Comparison of ENCODE assay signal across 8 cellular contexts in the genomic region with DNA sequence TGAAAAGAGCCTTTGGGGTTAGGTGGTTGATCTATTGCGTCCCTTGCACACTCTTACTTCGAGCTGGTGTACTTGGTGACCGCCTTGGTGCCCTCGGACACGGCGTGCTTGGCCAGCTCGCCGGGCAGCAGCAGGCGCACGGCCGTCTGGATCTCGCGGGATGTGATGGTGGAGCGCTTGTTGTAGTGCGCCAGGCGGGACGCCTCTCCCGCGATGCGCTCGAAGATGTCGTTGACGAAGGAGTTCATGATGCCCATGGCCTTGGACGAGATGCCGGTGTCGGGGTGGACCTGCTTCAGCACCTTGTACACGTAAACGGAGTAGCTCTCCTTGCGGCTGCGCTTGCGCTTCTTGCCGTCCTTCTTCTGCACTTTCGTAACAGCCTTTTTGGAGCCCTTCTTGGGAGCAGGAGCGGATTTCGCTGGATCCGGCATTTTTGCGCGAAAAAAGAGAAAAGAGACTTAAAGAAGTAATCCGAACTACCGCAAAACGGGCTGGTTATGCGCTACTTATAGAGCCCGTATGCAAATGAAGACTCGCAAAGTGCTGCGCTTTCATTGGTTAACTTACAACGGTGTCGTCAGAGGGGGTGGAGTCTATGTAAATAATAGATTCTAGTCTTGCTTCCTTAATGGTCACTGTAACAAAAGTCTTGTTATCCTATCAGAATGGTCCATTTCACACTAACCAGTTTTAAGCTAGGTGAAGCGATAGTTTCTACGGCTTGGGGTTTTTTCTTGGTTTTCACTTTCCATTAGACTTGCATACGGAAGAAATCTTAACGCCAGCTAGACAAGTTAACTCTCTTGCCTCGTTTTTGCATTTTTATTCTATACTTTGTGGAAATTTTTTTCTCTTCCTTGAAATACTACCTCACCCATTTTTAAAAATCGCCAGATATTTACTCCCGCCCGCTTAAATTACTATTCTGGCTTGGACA. TPM values are rescaled to one million over a fixed set of nuclear protein-coding genes. Genes with fewer than 3 reads are reported as not detected.
DNase-seq lines count a peak whose midpoint lies in the region; ATAC-seq and TF ChIP-seq lines count a peak whose summit lies in the region.
"Not testable (repeated sequence)": the region's sequence is repeated elsewhere in the genome, so short reads cannot be mapped to it uniquely, and the experiment has no call there.

No MANE protein-coding gene starts in this region.

- not testable (repeated sequence) for H3F3A ChIP-seq in neural cell (ENCODE audit: insufficient read depth, low read length, poor library complexity, severe bottlenecking)

- H2AFZ ChIP-seq in H9 (ENCODE audit: low read length); neural cell (ENCODE audit: low read depth, low read length): not testable (repeated sequence)

- not testable (repeated sequence) for H4K20me1 ChIP-seq in H9 (ENCODE audit: control insufficient read depth, insufficient read depth, insufficient read length); neural cell (ENCODE audit: insufficient read depth)

- DNase-seq in EL: peak; percentile 94
- peak; percentile 80 for DNase-seq in H9
- DNase-seq in M059J (ENCODE audit: low read depth): peak; percentile 95
- peak; percentile 57 for DNase-seq in RWPE2 (ENCODE audit: low spot score)
- peak; percentile 52 for DNase-seq in activated T-helper 9 cell treated with anti-CD3 and anti-CD28 coated beads, Interleukin-2, amount 50 U/mL, for 16 hours (ENCODE audit: low read depth)
- peak; percentile 92 for DNase-seq in fibroblast of the conjunctiva (ENCODE audit: low read depth)
- DNase-seq in stimulated activated naive CD8-positive, alpha-beta T cell treated with anti-CD3 and anti-CD28 coated beads, Interleukin-15, Interleukin-2, amounts not matched to agents 100 U/mL and 50 U/mL, for 24 hours: peak; percentile 72

- not testable (repeated sequence) for H3T11ph ChIP-seq in H9 (ENCODE audit: low read length)

- H3K79me2 ChIP-seq in H9 (ENCODE audit: insufficient read depth, low read length); neural cell (replicated peaks; ENCODE audit: insufficient read depth, low read length): not testable (repeated sequence)

- H3K4me2 ChIP-seq in H9 (ENCODE audit: insufficient read depth, insufficient read length, low read length): peak overlapping the region; percentile 60
- H3K4me2 ChIP-seq in neural cell (ENCODE audit: low read length): not testable (repeated sequence)

- H2BK5ac ChIP-seq in H9 (ENCODE audit: insufficient read length, low read length): not testable (repeated sequence)

- not testable (repeated sequence) for H3K56ac ChIP-seq in H9 (ENCODE audit: insufficient read length, low read depth, low read length)

- H2BK15ac ChIP-seq in H9 (ENCODE audit: low read depth, low read length): not testable (repeated sequence)

- H2AK5ac ChIP-seq in H9 (ENCODE audit: insufficient read length, low read length): not testable (repeated sequence)

- H3K27me3 Mint-ChIP-seq in H9 (ENCODE audit: low read depth): not testable (repeated sequence)

- H3K4me1 ChIP-seq in H9 (ENCODE audit: insufficient read depth, low read length); RWPE2 (ENCODE audit: insufficient read depth, poor library complexity, severe bottlenecking): not testable (repeated sequence)

- peak overlapping the region; percentile 98 to 99 (median 98) for H3K27ac Mint-ChIP-seq in H9

- H3K23me2 ChIP-seq in H9 (ENCODE audit: insufficient read length, low read depth, low read length, poor library complexity, severe bottlenecking): not testable (repeated sequence)

- not testable (repeated sequence) for H3K9me3 ChIP-seq in H9 (ENCODE audit: control insufficient read depth, low read depth, low read length); RWPE2 (ENCODE audit: severe bottlenecking); neural cell (ENCODE audit: low read length)

- no CpG with 5 or more reads among the region's 55 CpGs for WGBS in H9 (ENCODE audit: extremely low coverage, insufficient read length, low lambda C conversion rate)

- not testable (repeated sequence) for TF ChIP-seq RAD21 in neural cell (conservative IDR thresholded peaks at IDR 0.05)

- not testable (repeated sequence) for H3K27me3 ChIP-seq in H9 (ENCODE audit: insufficient read depth, low read length); RWPE2 (ENCODE audit: insufficient read depth, poor library complexity, severe bottlenecking); neural cell (ENCODE audit: insufficient read depth, low read depth, low read length)

- TF ChIP-seq CTCF in H9 (conservative IDR thresholded peaks at IDR 0.05); RWPE2 (IDR thresholded peaks at IDR 0.05; ENCODE audit: poor library complexity, severe bottlenecking); neural cell (IDR thresholded peaks at IDR 0.05; ENCODE audit: poor library complexity, severe bottlenecking): not testable (repeated sequence)

- H3K9me2 ChIP-seq in neural cell (ENCODE audit: insufficient read depth, low read length): not testable (repeated sequence)

- H3K9ac ChIP-seq in H9 (ENCODE audit: extremely low read depth, insufficient read length, low read length) (peak overlapping the region; percentile 39), neural cell (ENCODE audit: low read length) (peak overlapping the region; percentile 62)

- peak overlapping the region; percentile 64 for H3K27ac ChIP-seq in H9 (ENCODE audit: insufficient read length, low read depth, low read length)
- H3K27ac ChIP-seq in RWPE2 (ENCODE audit: poor library complexity, severe bottlenecking): peak overlapping the region; percentile 70
- peak overlapping the region; percentile 58 for H3K27ac ChIP-seq in neural cell (ENCODE audit: low read length)

- H3K36me3 Mint-ChIP-seq in H9 (ENCODE audit: insufficient read depth in 1 of 3, low read depth in 3 of 3): not testable (repeated sequence)

- H4K5ac ChIP-seq in H9 (ENCODE audit: insufficient read length, low read depth, low read length): not testable (repeated sequence)

- H3K79me1 ChIP-seq in H9 (ENCODE audit: insufficient read depth, low read depth, low read length, poor library complexity, severe bottlenecking): not testable (repeated sequence)

- H2BK20ac ChIP-seq in H9 (ENCODE audit: low read depth, low read length, poor library complexity, severe bottlenecking): not testable (repeated sequence)

- not testable (repeated sequence) for H3K36me3 ChIP-seq in RWPE2 (ENCODE audit: low read depth); neural cell (ENCODE audit: insufficient read depth, low read length)

- H3K4me3 ChIP-seq in RWPE2 (ENCODE audit: severe bottlenecking): peak overlapping the region; percentile 45
- H3K4me3 ChIP-seq in neural cell (ENCODE audit: low read length): peak overlapping the region; percentile 63

- TF ChIP-seq EP300 in neural cell (conservative IDR thresholded peaks at IDR 0.05; ENCODE audit: poor library complexity, severe bottlenecking): peak; percentile 30

- H3K23ac ChIP-seq in H9 (ENCODE audit: insufficient read length, low read depth, low read length): not testable (repeated sequence)

- not testable (repeated sequence) for H3K18ac ChIP-seq in H9 (ENCODE audit: insufficient read length, low read depth, low read length)

- H3K4ac ChIP-seq in H9 (ENCODE audit: low read depth, low read length): not testable (repeated sequence)

- H2BK120ac ChIP-seq in H9 (ENCODE audit: low read depth, low read length, poor library complexity, severe bottlenecking): not testable (repeated sequence)

- H3K4me3 Mint-ChIP-seq in H9: peak overlapping the region; percentile 83 to 95

- not testable (repeated sequence) for H3K4me1 Mint-ChIP-seq in H9

- not testable (repeated sequence) for H3K14ac ChIP-seq in H9 (ENCODE audit: insufficient read depth, low read length)

- ATAC-seq in RWPE2 (ENCODE audit: low read depth): peak; percentile 77
- peak; percentile 89 for ATAC-seq in stimulated activated naive CD8-positive, alpha-beta T cell treated with anti-CD3 and anti-CD28 coated beads, Interleukin-15, Interleukin-2, amounts not matched to agents 100 U/mL and 50 U/mL, for 24 hours

- not testable (repeated sequence) for H3K9me3 Mint-ChIP-seq in H9

- H4K8ac ChIP-seq in H9 (replicated peaks; ENCODE audit: insufficient read length, low read depth, low read length): not testable (repeated sequence)

- not testable (repeated sequence) for H2BK12ac ChIP-seq in H9 (ENCODE audit: insufficient read length, low read depth, low read length)

- not testable (repeated sequence) for H4K91ac ChIP-seq in H9 (ENCODE audit: insufficient read length, low read depth, low read length)

TF ChIP-seq in neural cell, 6 proteins besides CTCF, POLR2A, EP300 and RAD21:
- TF ChIP-seq MXI1 (conservative IDR thresholded peaks at IDR 0.05; ENCODE audit: poor library complexity, severe bottlenecking) (peak; percentile 57), TAF1 (IDR thresholded peaks at IDR 0.05; ENCODE audit: low read depth) (peak; percentile 36), POLR2AphosphoS5 (IDR thresholded peaks at IDR 0.05) (peak; percentile 59)

RNA-seq across cellular contexts. Expression of gene FCGR1A, which starts 29.7 kb away (rescaled TPM):
- total RNA-seq in H9 (2021): not detected in 2 replicates
- total RNA-seq in M059J (2014; rRNA removed; shearing (Covaris generic)): not detected in 2 replicates
- not detected in 2 replicates for polyA plus RNA-seq in neural cell
- not detected in 2 replicates for polyA minus RNA-seq in neural cell

Comparison
In these comparisons a context has a peak if more than half of its experiments do, and no peak if none do; other contexts are left out.
1. Peak in every context shown above with its lines: DNase-seq, ATAC-seq, H3K4me3 ChIP-seq and H3K27ac ChIP-seq.